1 cellular context compared by ENCODE assay signal in the genomic region with DNA sequence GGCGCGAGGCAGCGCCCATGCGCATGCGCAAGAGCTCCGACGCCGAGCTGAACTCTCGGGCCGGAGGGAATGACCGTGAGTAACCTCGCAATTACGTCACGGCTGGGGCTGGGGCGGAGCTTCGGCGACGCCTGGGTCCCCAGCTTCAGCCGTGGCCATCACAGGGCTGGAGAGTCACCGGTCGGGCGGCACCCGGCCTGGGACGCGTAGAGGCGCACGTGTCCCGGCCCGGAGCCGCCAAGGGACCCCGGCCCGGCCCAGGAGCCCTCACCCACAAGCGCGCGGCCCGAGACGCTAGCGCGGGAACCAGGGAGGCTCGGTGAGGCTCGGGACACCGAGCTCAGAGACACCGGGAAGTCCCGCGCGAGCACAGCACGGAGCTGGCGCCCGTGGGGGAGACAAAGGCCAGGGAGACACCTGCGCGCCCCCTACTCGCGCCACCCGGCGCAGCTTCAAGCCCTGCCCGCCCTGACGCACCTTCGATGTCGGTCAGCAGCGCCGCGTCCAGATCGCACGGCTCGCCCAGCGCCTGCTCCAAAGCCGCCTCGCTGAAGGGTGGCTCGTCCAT.
A peak's percentile ranks its signal among the peaks of the same experiment; 100 is the strongest.
TF ChIP-seq lines count a peak whose summit lies in the region.

No MANE protein-coding gene starts in this region.

TF ChIP-seq in K562, 482 proteins besides CTCF, POLR2A, EP300 and RAD21 (continued from another document and continues in another):
- TF ChIP-seq, protein P1, sequence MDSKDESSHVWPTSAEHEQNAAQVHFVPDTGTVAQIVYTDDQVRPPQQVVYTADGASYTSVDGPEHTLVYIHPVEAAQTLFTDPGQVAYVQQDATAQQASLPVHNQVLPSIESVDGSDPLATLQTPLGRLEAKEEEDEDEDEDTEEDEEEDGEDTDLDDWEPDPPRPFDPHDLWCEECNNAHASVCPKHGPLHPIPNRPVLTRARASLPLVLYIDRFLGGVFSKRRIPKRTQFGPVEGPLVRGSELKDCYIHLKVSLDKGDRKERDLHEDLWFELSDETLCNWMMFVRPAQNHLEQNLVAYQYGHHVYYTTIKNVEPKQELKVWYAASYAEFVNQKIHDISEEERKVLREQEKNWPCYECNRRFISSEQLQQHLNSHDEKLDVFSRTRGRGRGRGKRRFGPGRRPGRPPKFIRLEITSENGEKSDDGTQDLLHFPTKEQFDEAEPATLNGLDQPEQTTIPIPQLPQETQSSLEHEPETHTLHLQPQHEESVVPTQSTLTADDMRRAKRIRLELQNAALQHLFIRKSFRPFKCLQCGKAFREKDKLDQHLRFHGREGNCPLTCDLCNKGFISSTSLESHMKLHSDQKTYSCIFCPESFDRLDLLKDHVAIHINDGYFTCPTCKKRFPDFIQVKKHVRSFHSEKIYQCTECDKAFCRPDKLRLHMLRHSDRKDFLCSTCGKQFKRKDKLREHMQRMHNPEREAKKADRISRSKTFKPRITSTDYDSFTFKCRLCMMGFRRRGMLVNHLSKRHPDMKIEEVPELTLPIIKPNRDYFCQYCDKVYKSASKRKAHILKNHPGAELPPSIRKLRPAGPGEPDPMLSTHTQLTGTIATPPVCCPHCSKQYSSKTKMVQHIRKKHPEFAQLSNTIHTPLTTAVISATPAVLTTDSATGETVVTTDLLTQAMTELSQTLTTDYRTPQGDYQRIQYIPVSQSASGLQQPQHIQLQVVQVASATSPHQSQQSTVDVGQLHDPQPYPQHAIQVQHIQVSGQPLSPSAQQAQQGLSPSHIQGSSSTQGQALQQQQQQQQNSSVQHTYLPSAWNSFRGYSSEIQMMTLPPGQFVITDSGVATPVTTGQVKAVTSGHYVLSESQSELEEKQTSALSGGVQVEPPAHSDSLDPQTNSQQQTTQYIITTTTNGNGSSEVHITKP (IDR thresholded peaks at IDR 0.05; ENCODE audit: partially characterized antibody) = no peak
- peak; percentile 93 for TF ChIP-seq MYC (IDR thresholded peaks at IDR 0.05; ENCODE audit: low read depth, low read length)
- no peak for TF ChIP-seq MYC (CRISPR knock-in tag; IDR thresholded peaks at IDR 0.05; ENCODE audit: borderline replicate concordance, low read depth)
- no peak for TF ChIP-seq YBX1 (IDR thresholded peaks at IDR 0.05)
- TF ChIP-seq ZNF586 (CRISPR knock-in tag; conservative IDR thresholded peaks at IDR 0.05) = no peak
- no peak for TF ChIP-seq TEAD4 (IDR thresholded peaks at IDR 0.05; ENCODE audit: low read length)
- TF ChIP-seq TEAD4 (CRISPR knock-in tag; IDR thresholded peaks at IDR 0.05; ENCODE audit: borderline replicate concordance) = no peak
- TF ChIP-seq, protein P2, sequence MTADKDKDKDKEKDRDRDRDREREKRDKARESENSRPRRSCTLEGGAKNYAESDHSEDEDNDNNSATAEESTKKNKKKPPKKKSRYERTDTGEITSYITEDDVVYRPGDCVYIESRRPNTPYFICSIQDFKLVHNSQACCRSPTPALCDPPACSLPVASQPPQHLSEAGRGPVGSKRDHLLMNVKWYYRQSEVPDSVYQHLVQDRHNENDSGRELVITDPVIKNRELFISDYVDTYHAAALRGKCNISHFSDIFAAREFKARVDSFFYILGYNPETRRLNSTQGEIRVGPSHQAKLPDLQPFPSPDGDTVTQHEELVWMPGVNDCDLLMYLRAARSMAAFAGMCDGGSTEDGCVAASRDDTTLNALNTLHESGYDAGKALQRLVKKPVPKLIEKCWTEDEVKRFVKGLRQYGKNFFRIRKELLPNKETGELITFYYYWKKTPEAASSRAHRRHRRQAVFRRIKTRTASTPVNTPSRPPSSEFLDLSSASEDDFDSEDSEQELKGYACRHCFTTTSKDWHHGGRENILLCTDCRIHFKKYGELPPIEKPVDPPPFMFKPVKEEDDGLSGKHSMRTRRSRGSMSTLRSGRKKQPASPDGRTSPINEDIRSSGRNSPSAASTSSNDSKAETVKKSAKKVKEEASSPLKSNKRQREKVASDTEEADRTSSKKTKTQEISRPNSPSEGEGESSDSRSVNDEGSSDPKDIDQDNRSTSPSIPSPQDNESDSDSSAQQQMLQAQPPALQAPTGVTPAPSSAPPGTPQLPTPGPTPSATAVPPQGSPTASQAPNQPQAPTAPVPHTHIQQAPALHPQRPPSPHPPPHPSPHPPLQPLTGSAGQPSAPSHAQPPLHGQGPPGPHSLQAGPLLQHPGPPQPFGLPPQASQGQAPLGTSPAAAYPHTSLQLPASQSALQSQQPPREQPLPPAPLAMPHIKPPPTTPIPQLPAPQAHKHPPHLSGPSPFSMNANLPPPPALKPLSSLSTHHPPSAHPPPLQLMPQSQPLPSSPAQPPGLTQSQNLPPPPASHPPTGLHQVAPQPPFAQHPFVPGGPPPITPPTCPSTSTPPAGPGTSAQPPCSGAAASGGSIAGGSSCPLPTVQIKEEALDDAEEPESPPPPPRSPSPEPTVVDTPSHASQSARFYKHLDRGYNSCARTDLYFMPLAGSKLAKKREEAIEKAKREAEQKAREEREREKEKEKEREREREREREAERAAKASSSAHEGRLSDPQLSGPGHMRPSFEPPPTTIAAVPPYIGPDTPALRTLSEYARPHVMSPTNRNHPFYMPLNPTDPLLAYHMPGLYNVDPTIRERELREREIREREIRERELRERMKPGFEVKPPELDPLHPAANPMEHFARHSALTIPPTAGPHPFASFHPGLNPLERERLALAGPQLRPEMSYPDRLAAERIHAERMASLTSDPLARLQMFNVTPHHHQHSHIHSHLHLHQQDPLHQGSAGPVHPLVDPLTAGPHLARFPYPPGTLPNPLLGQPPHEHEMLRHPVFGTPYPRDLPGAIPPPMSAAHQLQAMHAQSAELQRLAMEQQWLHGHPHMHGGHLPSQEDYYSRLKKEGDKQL (CRISPR knock-in tag; IDR thresholded peaks at IDR 0.05; ENCODE audit: borderline replicate concordance) = 0 out of 2 replicates have a peak, but pooled peaks have one; percentile 24
- peak; percentile 82 for TF ChIP-seq CHD1 (IDR thresholded peaks at IDR 0.05; ENCODE audit: low read length)
- 0 out of 2 replicates have a peak, but pooled peaks have one; percentile 8 for TF ChIP-seq ZNF197 (CRISPR knock-in tag; IDR thresholded peaks at IDR 0.05; ENCODE audit: low read depth)
- TF ChIP-seq ELF2 (CRISPR knock-in tag; IDR thresholded peaks at IDR 0.05) = no peak
- TF ChIP-seq, protein P3, sequence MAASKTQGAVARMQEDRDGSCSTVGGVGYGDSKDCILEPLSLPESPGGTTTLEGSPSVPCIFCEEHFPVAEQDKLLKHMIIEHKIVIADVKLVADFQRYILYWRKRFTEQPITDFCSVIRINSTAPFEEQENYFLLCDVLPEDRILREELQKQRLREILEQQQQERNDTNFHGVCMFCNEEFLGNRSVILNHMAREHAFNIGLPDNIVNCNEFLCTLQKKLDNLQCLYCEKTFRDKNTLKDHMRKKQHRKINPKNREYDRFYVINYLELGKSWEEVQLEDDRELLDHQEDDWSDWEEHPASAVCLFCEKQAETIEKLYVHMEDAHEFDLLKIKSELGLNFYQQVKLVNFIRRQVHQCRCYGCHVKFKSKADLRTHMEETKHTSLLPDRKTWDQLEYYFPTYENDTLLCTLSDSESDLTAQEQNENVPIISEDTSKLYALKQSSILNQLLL (CRISPR knock-in tag; IDR thresholded peaks at IDR 0.05; ENCODE audit: borderline replicate concordance) = no peak
- TF ChIP-seq HNRNPK (IDR thresholded peaks at IDR 0.05; ENCODE audit: low read depth, low read length, poor library complexity, severe bottlenecking) = no peak
- no peak; the same call in 1 of the 2 replicates for TF ChIP-seq TAF7 (tag; IDR thresholded peaks at IDR 0.05)
- TF ChIP-seq IFI16 (CRISPR knock-in tag; IDR thresholded peaks at IDR 0.05) = no peak
- peak; percentile 12; the same call in 1 of the 2 replicates for TF ChIP-seq NFRKB (IDR thresholded peaks at IDR 0.05; ENCODE audit: low read depth)
- no peak; the same call in 1 of the 2 replicates for TF ChIP-seq ZNF263 (CRISPR knock-in tag; IDR thresholded peaks at IDR 0.05; ENCODE audit: borderline replicate concordance)
- TF ChIP-seq, protein P4, sequence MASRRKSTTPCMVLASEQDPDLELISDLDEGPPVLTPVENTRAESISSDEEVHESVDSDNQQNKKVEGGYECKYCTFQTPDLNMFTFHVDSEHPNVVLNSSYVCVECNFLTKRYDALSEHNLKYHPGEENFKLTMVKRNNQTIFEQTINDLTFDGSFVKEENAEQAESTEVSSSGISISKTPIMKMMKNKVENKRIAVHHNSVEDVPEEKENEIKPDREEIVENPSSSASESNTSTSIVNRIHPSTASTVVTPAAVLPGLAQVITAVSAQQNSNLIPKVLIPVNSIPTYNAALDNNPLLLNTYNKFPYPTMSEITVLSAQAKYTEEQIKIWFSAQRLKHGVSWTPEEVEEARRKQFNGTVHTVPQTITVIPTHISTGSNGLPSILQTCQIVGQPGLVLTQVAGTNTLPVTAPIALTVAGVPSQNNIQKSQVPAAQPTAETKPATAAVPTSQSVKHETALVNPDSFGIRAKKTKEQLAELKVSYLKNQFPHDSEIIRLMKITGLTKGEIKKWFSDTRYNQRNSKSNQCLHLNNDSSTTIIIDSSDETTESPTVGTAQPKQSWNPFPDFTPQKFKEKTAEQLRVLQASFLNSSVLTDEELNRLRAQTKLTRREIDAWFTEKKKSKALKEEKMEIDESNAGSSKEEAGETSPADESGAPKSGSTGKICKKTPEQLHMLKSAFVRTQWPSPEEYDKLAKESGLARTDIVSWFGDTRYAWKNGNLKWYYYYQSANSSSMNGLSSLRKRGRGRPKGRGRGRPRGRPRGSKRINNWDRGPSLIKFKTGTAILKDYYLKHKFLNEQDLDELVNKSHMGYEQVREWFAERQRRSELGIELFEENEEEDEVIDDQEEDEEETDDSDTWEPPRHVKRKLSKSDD (conservative IDR thresholded peaks at IDR 0.05; ENCODE audit: low read length) = no peak
- TF ChIP-seq U2AF2 (optimal IDR thresholded peaks at IDR 0.05; ENCODE audit: low read depth, low read length) = no peak
- 0 out of 2 replicates have a peak, but pooled peaks have one; percentile 7 for TF ChIP-seq E2F3 (CRISPR knock-in tag; IDR thresholded peaks at IDR 0.05)
- TF ChIP-seq ZNF707 (CRISPR knock-in tag; conservative IDR thresholded peaks at IDR 0.05) = no peak
- no peak for TF ChIP-seq STAT5B (CRISPR knock-in tag; IDR thresholded peaks at IDR 0.05)
- TF ChIP-seq, protein P5, sequence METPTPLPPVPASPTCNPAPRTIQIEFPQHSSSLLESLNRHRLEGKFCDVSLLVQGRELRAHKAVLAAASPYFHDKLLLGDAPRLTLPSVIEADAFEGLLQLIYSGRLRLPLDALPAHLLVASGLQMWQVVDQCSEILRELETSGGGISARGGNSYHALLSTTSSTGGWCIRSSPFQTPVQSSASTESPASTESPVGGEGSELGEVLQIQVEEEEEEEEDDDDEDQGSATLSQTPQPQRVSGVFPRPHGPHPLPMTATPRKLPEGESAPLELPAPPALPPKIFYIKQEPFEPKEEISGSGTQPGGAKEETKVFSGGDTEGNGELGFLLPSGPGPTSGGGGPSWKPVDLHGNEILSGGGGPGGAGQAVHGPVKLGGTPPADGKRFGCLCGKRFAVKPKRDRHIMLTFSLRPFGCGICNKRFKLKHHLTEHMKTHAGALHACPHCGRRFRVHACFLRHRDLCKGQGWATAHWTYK (CRISPR knock-in tag; IDR thresholded peaks at IDR 0.05) = peak; percentile 22; the same call in 1 of the 2 replicates
- peak; percentile 70 for TF ChIP-seq CHD2 (IDR thresholded peaks at IDR 0.05; ENCODE audit: low read depth, low read length)
- TF ChIP-seq, protein P6, sequence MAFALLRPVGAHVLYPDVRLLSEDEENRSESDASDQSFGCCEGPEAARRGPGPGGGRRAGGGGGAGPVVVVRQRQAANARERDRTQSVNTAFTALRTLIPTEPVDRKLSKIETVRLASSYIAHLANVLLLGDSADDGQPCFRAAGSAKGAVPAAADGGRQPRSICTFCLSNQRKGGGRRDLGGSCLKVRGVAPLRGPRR (CRISPR knock-in tag; IDR thresholded peaks at IDR 0.05) = no peak
- no peak for TF ChIP-seq ESRRA (IDR thresholded peaks at IDR 0.05; ENCODE audit: borderline replicate concordance, low read depth)
- TF ChIP-seq RBM17 (IDR thresholded peaks at IDR 0.05; ENCODE audit: borderline replicate concordance, low read depth, low read length) = no peak
- TF ChIP-seq ZNF23 (CRISPR knock-in tag; IDR thresholded peaks at IDR 0.05) = no peak
- TF ChIP-seq, protein P7, sequence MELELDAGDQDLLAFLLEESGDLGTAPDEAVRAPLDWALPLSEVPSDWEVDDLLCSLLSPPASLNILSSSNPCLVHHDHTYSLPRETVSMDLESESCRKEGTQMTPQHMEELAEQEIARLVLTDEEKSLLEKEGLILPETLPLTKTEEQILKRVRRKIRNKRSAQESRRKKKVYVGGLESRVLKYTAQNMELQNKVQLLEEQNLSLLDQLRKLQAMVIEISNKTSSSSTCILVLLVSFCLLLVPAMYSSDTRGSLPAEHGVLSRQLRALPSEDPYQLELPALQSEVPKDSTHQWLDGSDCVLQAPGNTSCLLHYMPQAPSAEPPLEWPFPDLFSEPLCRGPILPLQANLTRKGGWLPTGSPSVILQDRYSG (tag; conservative IDR thresholded peaks at IDR 0.05; ENCODE audit: low read depth) = no peak
- TF ChIP-seq ZBTB7A (IDR thresholded peaks at IDR 0.05; ENCODE audit: borderline replicate concordance, control insufficient read depth, low read depth, low read length) = peak; percentile 59; the same call in 1 of the 2 replicates
- TF ChIP-seq SP1 (CRISPR knock-in tag; IDR thresholded peaks at IDR 0.05) = peak; percentile 79
- TF ChIP-seq PCBP1 (IDR thresholded peaks at IDR 0.05; ENCODE audit: low read depth, low read length, poor library complexity, severe bottlenecking) = peak; percentile 82
- TF ChIP-seq FOXA1 (IDR thresholded peaks at IDR 0.05; ENCODE audit: borderline replicate concordance) = no peak
- TF ChIP-seq, protein P8, sequence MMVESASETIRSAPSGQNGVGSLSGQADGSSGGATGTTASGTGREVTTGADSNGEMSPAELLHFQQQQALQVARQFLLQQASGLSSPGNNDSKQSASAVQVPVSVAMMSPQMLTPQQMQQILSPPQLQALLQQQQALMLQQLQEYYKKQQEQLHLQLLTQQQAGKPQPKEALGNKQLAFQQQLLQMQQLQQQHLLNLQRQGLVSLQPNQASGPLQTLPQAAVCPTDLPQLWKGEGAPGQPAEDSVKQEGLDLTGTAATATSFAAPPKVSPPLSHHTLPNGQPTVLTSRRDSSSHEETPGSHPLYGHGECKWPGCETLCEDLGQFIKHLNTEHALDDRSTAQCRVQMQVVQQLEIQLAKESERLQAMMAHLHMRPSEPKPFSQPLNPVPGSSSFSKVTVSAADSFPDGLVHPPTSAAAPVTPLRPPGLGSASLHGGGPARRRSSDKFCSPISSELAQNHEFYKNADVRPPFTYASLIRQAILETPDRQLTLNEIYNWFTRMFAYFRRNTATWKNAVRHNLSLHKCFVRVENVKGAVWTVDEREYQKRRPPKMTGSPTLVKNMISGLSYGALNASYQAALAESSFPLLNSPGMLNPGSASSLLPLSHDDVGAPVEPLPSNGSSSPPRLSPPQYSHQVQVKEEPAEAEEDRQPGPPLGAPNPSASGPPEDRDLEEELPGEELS (CRISPR knock-in tag; IDR thresholded peaks at IDR 0.05; ENCODE audit: borderline replicate concordance) = no peak
